ENCODE assay signal across 15 cellular contexts in the genomic region with DNA sequence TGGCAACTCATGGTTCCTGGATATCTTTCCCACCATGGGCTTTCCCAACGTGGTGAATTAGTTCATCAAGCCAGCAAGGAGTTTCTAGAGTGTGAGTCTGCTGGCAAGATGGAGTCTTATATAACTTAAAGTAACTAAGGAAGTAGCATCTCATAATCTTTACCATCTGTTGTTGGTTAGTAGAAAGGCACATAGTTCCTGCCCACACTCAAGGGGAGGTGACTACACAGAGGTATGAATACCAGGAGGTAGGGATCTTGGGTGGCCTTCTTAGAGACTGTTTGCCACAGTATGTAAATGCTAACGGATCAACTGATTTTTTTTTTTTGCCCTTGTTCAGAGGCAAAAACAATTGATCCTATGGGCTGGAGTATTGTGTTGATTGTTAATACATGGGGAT.
"Had no signal": no experiment of that assay in that cellular context is flagged by ENCODE, and none has a peak within 500 bp of the region (broad histone marks: within the 10 kb centered on the region; RNA-seq: fewer than 3 reads in every experiment).

No MANE protein-coding gene starts in this region.

- DNase-seq: activated CD4-positive, alpha-beta memory T cell treated with anti-CD3 and anti-CD28 coated beads, Interleukin-2, amount 10 ng/mL, durations not matched to agents 7 days and 5 days; activated CD4-positive, alpha-beta T cell treated with anti-CD3 and anti-CD28 coated beads for 4 hours; activated naive CD4-positive, alpha-beta T cell treated with anti-CD3 and anti-CD28 coated beads, Interleukin-2, amount 10 ng/mL, durations not matched to agents 7 days and 5 days; activated T-cell treated with anti-CD3 and anti-CD28 coated beads, Interleukin-2, amount 50 U/mL, for 24 hours; dorsolateral prefrontal cortex; endodermal cell; erythroblast; kidney glomerular epithelial cell; stimulated activated CD4-positive, alpha-beta T cell treated with anti-CD3 and anti-CD28 coated beads, Interleukin-15, amount 100 ng/mL, for 24 hours; stimulated activated CD4-positive, alpha-beta T cell treated with anti-CD3 and anti-CD28 coated beads, Interleukin-4, amount 100 ng/mL, for 24 hours; stimulated activated naive CD8-positive, alpha-beta T cell treated with anti-CD3 and anti-CD28 coated beads, Interleukin-15, Interleukin-2, amounts not matched to agents 100 U/mL and 50 U/mL, for 24 hours; transverse colon had no signal

- H3K4me1 ChIP-seq: ascending aorta, transverse colon had no signal

- H3K9me3 Mint-ChIP-seq: activated CD4-positive, alpha-beta memory T cell treated with anti-CD3 and anti-CD28 coated beads, Interleukin-2, amount 10 ng/mL, durations not matched to agents 7 days and 5 days; activated naive CD4-positive, alpha-beta T cell treated with anti-CD3 and anti-CD28 coated beads, Interleukin-2, amount 10 ng/mL, durations not matched to agents 7 days and 5 days; activated T-cell treated with anti-CD3 and anti-CD28 coated beads, Interleukin-2, amount 50 U/mL, for 24 hours; endodermal cell had no signal

- H3K4me1 Mint-ChIP-seq: activated CD4-positive, alpha-beta memory T cell treated with anti-CD3 and anti-CD28 coated beads, Interleukin-2, amount 10 ng/mL, durations not matched to agents 7 days and 5 days; activated naive CD4-positive, alpha-beta T cell treated with anti-CD3 and anti-CD28 coated beads, Interleukin-2, amount 10 ng/mL, durations not matched to agents 7 days and 5 days had no signal

- H3K4me3 ChIP-seq: ascending aorta, cardiac muscle cell, dorsolateral prefrontal cortex, transverse colon had no signal

- H3K36me3 Mint-ChIP-seq: activated naive CD4-positive, alpha-beta T cell treated with anti-CD3 and anti-CD28 coated beads, Interleukin-2, amount 10 ng/mL, durations not matched to agents 7 days and 5 days; natural killer cell treated with Interleukin-12 subunit alpha and Interleukin-12 subunit beta and Interleukin-15 and Interleukin-18, amount 100 ng/mL, for 72 hours had no signal

- H3K36me3 ChIP-seq: ascending aorta, cardiac muscle cell, transverse colon had no signal

- H3K4me3 Mint-ChIP-seq: activated CD4-positive, alpha-beta memory T cell treated with anti-CD3 and anti-CD28 coated beads, Interleukin-2, amount 10 ng/mL, durations not matched to agents 7 days and 5 days; activated naive CD4-positive, alpha-beta T cell treated with anti-CD3 and anti-CD28 coated beads, Interleukin-2, amount 10 ng/mL, durations not matched to agents 7 days and 5 days; activated T-cell treated with anti-CD3 and anti-CD28 coated beads, Interleukin-2, amount 50 U/mL, for 24 hours; endodermal cell; natural killer cell treated with Interleukin-12 subunit alpha and Interleukin-12 subunit beta and Interleukin-15 and Interleukin-18, amount 100 ng/mL, for 72 hours had no signal

- H3K27me3 Mint-ChIP-seq: activated naive CD4-positive, alpha-beta T cell treated with anti-CD3 and anti-CD28 coated beads, Interleukin-2, amount 10 ng/mL, durations not matched to agents 7 days and 5 days had no signal

- H3K27me3 ChIP-seq: ascending aorta, cardiac muscle cell, transverse colon had no signal

- H3K27ac ChIP-seq: ascending aorta, cardiac muscle cell, dorsolateral prefrontal cortex, transverse colon had no signal

- ATAC-seq: natural killer cell treated with Interleukin-12 subunit alpha and Interleukin-12 subunit beta and Interleukin-15 and Interleukin-18, amount 100 ng/mL, for 72 hours; stimulated activated naive CD8-positive, alpha-beta T cell treated with anti-CD3 and anti-CD28 coated beads, Interleukin-15, Interleukin-2, amounts not matched to agents 100 U/mL and 50 U/mL, for 24 hours had no signal

- H3K27ac Mint-ChIP-seq: activated CD4-positive, alpha-beta memory T cell treated with anti-CD3 and anti-CD28 coated beads, Interleukin-2, amount 10 ng/mL, durations not matched to agents 7 days and 5 days; activated naive CD4-positive, alpha-beta T cell treated with anti-CD3 and anti-CD28 coated beads, Interleukin-2, amount 10 ng/mL, durations not matched to agents 7 days and 5 days; activated T-cell treated with anti-CD3 and anti-CD28 coated beads, Interleukin-2, amount 50 U/mL, for 24 hours; endodermal cell; natural killer cell treated with Interleukin-12 subunit alpha and Interleukin-12 subunit beta and Interleukin-15 and Interleukin-18, amount 100 ng/mL, for 72 hours had no signal

- H3K9me3 ChIP-seq: ascending aorta, transverse colon had no signal
